ENCODE assay signal across 23 cellular contexts in genomic region chr11:34151166-34151565, GRCh38.
"Had no signal": no experiment of that assay in that cellular context is flagged by ENCODE, and none has a peak within 500 bp of the region (broad histone marks: within the 10 kb centered on the region; RNA-seq: fewer than 3 reads in every experiment).

No MANE protein-coding gene starts in this region.

- DNase-seq: activated CD4-positive, alpha-beta memory T cell treated with anti-CD3 and anti-CD28 coated beads for 36 hours; activated CD4-positive, alpha-beta T cell treated with anti-CD3 and anti-CD28 coated beads for 48 hours; activated CD8-positive, alpha-beta memory T cell treated with anti-CD3 and anti-CD28 coated beads, Interleukin-2, amount 50 U/mL, for 4 hours; activated T-cell treated with anti-CD3 and anti-CD28 coated beads, Interleukin-2, amount 50 U/mL, for 1 hour; cortex of kidney; effector memory CD8-positive, alpha-beta T cell; erythroblast; gastrocnemius medialis; glutamatergic neuron; left ventricle myocardium inferior; natural killer cell; stimulated activated CD4-positive, alpha-beta T cell treated with anti-CD3 and anti-CD28 coated beads, Interleukin-1b, Interleukin-23, amount 100 ng/mL, for 48 hours; stimulated activated CD4-positive, alpha-beta T cell treated with anti-CD3 and anti-CD28 coated beads, Interleukin-4, amount 100 ng/mL, for 4 hours; stimulated activated CD8-positive, alpha-beta memory T cell treated with anti-CD3 and anti-CD28 coated beads, Interleukin-4, amount 100 ng/mL, for 48 hours; stimulated activated naive CD8-positive, alpha-beta T cell treated with anti-CD3 and anti-CD28 coated beads, Interleukin-15, amount 100 ng/mL, for 72 hours; substantia nigra; uterus had no signal

- H3K9me3 ChIP-seq: gastrocnemius medialis, left ventricle myocardium inferior, uterus had no signal

- H3K27me3 ChIP-seq: gastrocnemius medialis, uterus had no signal

- H3K27ac ChIP-seq: gastrocnemius medialis, left ventricle myocardium inferior, uterus had no signal

- H3K4me3 ChIP-seq: gastrocnemius medialis, left ventricle myocardium inferior, uterus had no signal

- H3K4me1 ChIP-seq: gastrocnemius medialis, uterus had no signal

- ATAC-seq: activated T-helper 17 cell treated with anti-CD3 and anti-CD28 coated beads, Interleukin-2, amount 50 U/mL, for 72 hours; effector memory CD8-positive, alpha-beta T cell; gastrocnemius medialis; natural killer cell; sciatic nerve; stimulated activated memory B cell treated with anti-CD40 and anti-IgM and Interleukin-4, amounts not matched to agents 10 μg/mL and 1 μg/mL and 100 μg/mL, for 72 hours; stimulated activated naive CD8-positive, alpha-beta T cell treated with anti-CD3 and anti-CD28 coated beads, Interleukin-15, amount 100 ng/mL, for 72 hours had no signal

- H3K36me3 ChIP-seq: uterus had no signal

- FAIRE-seq: bronchial epithelial cell, islet of Langerhans, small intestine had no signal
